11 cellular contexts compared by ENCODE assay signal in genomic region chr2:191845248-191845715, GRCh38. TPM values are rescaled to one million over a fixed set of nuclear protein-coding genes. Genes with fewer than 3 reads are reported as not detected.
DNase-seq lines count a peak whose midpoint lies in the region; ATAC-seq and TF ChIP-seq lines count a peak whose summit lies in the region.
"Had no signal": no experiment of that assay in that cellular context is flagged by ENCODE, and none has a peak within 500 bp of the region (broad histone marks: within the 10 kb centered on the region; RNA-seq: fewer than 3 reads in every experiment).

No MANE protein-coding gene starts in this region.

- DNase-seq in HFFc6 (no peak), dermis blood vessel endothelial cell (peak; percentile 42), right lobe of liver (peak in 1 of 3 donors; percentile 26), testis (no peak), HT-29 (ENCODE audit: low spot score) (no peak), glomerular visceral epithelial cell (ENCODE audit: extremely low spot score) (no peak)
- no peak for DNase-seq in activated CD8-positive, alpha-beta memory T cell treated with anti-CD3 and anti-CD28 coated beads, Interleukin-2, amount 50 U/mL, for 4 hours
- DNase-seq: KBM-7; RPMI8226; stimulated activated naive CD8-positive, alpha-beta T cell treated with anti-CD3 and anti-CD28 coated beads, Interleukin-15, Interleukin-2, amounts not matched to agents 100 U/mL and 50 U/mL, for 24 hours had no signal

- H3K27me3 ChIP-seq in right lobe of liver: no peaks in the 10 kb centered on the region
- H3K27me3 ChIP-seq in testis: no peaks in the 10 kb centered on the region

- ATAC-seq in right lobe of liver (peak in 3 of 4 donors; percentile 11 to 25 (median 16)), GM21367 (IDR thresholded peaks at IDR 0.05; ENCODE audit: unreplicated experiment) (no peak)
- ATAC-seq: stimulated activated naive CD8-positive, alpha-beta T cell treated with anti-CD3 and anti-CD28 coated beads, Interleukin-15, Interleukin-2, amounts not matched to agents 100 U/mL and 50 U/mL, for 24 hours had no signal

- H3K36me3 ChIP-seq in right lobe of liver (no peaks in the 10 kb centered on the region), testis (ENCODE audit: low read depth, missing control alignments) (no peaks in the 10 kb centered on the region)

- H3K36me3 Mint-ChIP-seq in HFFc6 (ENCODE audit: low read depth): peaks cover 5% of the 10 kb centered on the region; the same call in 1 of the 2 replicates

- H3K27ac Mint-ChIP-seq in HFFc6: peak overlapping the region; percentile 55

- H3K9me3 ChIP-seq in right lobe of liver (no peaks in the 10 kb centered on the region), testis (no peaks in the 10 kb centered on the region)

- no peaks in the 10 kb centered on the region for H3K9me3 Mint-ChIP-seq in HFFc6

- H3K27me3 Mint-ChIP-seq in HFFc6 (ENCODE audit: insufficient read depth): no peaks in the 10 kb centered on the region

- intact Hi-C loops in right lobe of liver (cut with DNase I) (no loop called here), testis (cut with DNase I; ENCODE audit: low total_unique reads) (no loop called here)

- TF ChIP-seq CTCF in HFFc6 (IDR thresholded peaks at IDR 0.05) (no peak), right lobe of liver (IDR thresholded peaks at IDR 0.05) (no peak), testis (IDR thresholded peaks at IDR 0.05) (no peak)

- H3K4me1 Mint-ChIP-seq in HFFc6 (ENCODE audit: low read depth): peaks cover 69% of the 10 kb centered on the region

- peak overlapping the region; percentile 33 to 45 (median 43) for H3K4me3 ChIP-seq in right lobe of liver
- peak overlapping the region; percentile 6 to 47 for H3K4me3 ChIP-seq in testis

- H3K27ac ChIP-seq in right lobe of liver (peak overlapping the region in 2 of 3 donors; percentile 56 to 59), testis (peak overlapping the region in 1 of 2 donors; percentile 31)

- peaks cover 0 to 6% (median 0%) of the 10 kb centered on the region in 4 donors for H3K4me1 ChIP-seq in right lobe of liver
- peaks cover 14% of the 10 kb centered on the region for H3K4me1 ChIP-seq in testis

- TF ChIP-seq POLR2A in right lobe of liver (IDR thresholded peaks at IDR 0.05) (no peak), testis (IDR thresholded peaks at IDR 0.05) (no peak)

- 46% methylated on average over 9 of the region's 9 CpGs for WGBS in right lobe of liver (ENCODE audit: insufficient coverage, low coverage, low lambda C conversion rate, missing lambda C conversion rate)
- 19 to 24% methylated on average over 9 of the region's 9 CpGs for WGBS in testis, 2 donors

- H3K4me3 Mint-ChIP-seq in HFFc6: peak overlapping the region; percentile 68

RNA-seq across cellular contexts. Expression of gene CAVIN2, which starts 1.6 kb away (rescaled TPM):
- 10 to 100 TPM in 4 of 6 experiments, 1 to 10 TPM in 2; 3.1 to 15.9 (median 14.5) TPM for total RNA-seq in HFFc6 (2021; fragmentation: NEBNext Ultra II Directional; extraction: Animal tissue kit (Norgen Biotek cat#: 25700))
- total RNA-seq in dermis blood vessel endothelial cell (430 and 571 TPM in 2 replicates), right lobe of liver (10 to 100 TPM in 3 of 6 experiments, 1 to 10 TPM in 3; 6.8 to 17.5 (median 9.6) TPM), testis (1 to 10 TPM; 4.1 to 5.1 TPM)
- 3.3 TPM for polyA plus RNA-seq in testis (ENCODE audit: insufficient read depth, low read depth, low replicate concordance)
- 0.84 and 1.4 TPM in 2 replicates for total RNA-seq in HT-29 (2014; rRNA removed; shearing (Covaris generic))

Comparison
In these comparisons a context has a peak if more than half of its experiments do, and no peak if none do; other contexts are left out.
1. RNA of gene CAVIN2, which starts 1.6 kb away (total RNA-seq): 430 to 571 TPM in dermis blood vessel endothelial cell; 3.1 to 15.9 TPM in HFFc6, 6.8 to 17.5 TPM in right lobe of liver, 4.1 to 5.1 TPM in testis and 0.84 to 1.4 TPM in HT-29; every median in the first group is over 10 times any median in the second.